15 cellular contexts compared by ENCODE assay signal in genomic region chr15:77503764-77504163, GRCh38.
A peak's percentile ranks its signal among the peaks of the same experiment; 100 is the strongest.
DNase-seq lines count a peak whose midpoint lies in the region; ATAC-seq and TF ChIP-seq lines count a peak whose summit lies in the region.
"Had no signal": no experiment of that assay in that cellular context is flagged by ENCODE, and none has a peak within 500 bp of the region (broad histone marks: within the 10 kb centered on the region; RNA-seq: fewer than 3 reads in every experiment).

No MANE protein-coding gene starts in this region.

- no peaks in the 10 kb centered on the region for H3K36me3 Mint-ChIP-seq in activated T-cell treated with anti-CD3 and anti-CD28 coated beads, Interleukin-2, amount 50 U/mL, for 4 hours (ENCODE audit: insufficient read depth)

- peaks cover 0 to 16% (median 2%) of the 10 kb centered on the region in 4 donors for H3K4me1 ChIP-seq in right lobe of liver
- H3K4me1 ChIP-seq: A549 had no signal

- no peak for TF ChIP-seq CTCF in right lobe of liver (IDR thresholded peaks at IDR 0.05)

- DNase-seq in NCI-H526 (lab: John Stamatoyannopoulos, UW) = peak; percentile 27 to 68
- no peak for DNase-seq in NCI-H526 treated with DMSO at 0.1 percent for 48 hours (lab: John Stamatoyannopoulos, UW)
- DNase-seq in right lobe of liver = no peak
- no peak for DNase-seq in activated T-cell treated with anti-CD3 and anti-CD28 coated beads, Interleukin-2, amount 50 U/mL, for 4 hours
- no peak for DNase-seq in NCI-H2107 treated with DMSO at 0.1 percent for 48 hours (lab: John Stamatoyannopoulos, UW; ENCODE audit: unreplicated experiment)
- DNase-seq: EL, HFFc6, IMR-90, Kasumi-1, MM.1S had no signal

- no peaks in the 10 kb centered on the region for H3K27me3 ChIP-seq in right lobe of liver
- H3K27me3 ChIP-seq: BLaER1 treated with 17β-estradiol and CSF1 and Interleukin-3, amounts not matched to agents 10 nM and 100 nM had no signal

- H3K27ac ChIP-seq in angular gyrus (ENCODE audit: low read depth, low read length) = peak overlapping the region; percentile 25
- H3K27ac ChIP-seq in right lobe of liver = no peak overlapping the region
- peak overlapping the region; percentile 22 for H3K27ac ChIP-seq in temporal lobe (ENCODE audit: low read depth, low read length)
- H3K27ac ChIP-seq: A549; BLaER1 treated with 17β-estradiol and CSF1 and Interleukin-3, amounts not matched to agents 10 nM and 100 nM had no signal

- TF ChIP-seq POLR2A in right lobe of liver (IDR thresholded peaks at IDR 0.05) = no peak

- H3K36me3 ChIP-seq in right lobe of liver = no peaks in the 10 kb centered on the region

- peak in 3 of 4 donors; percentile 34 to 44 (median 41) for ATAC-seq in right lobe of liver
- no peak for ATAC-seq in HG03045 (IDR thresholded peaks at IDR 0.05; ENCODE audit: unreplicated experiment)
- no peak for ATAC-seq in activated T-cell treated with anti-CD3 and anti-CD28 coated beads, Interleukin-2, amount 50 U/mL, for 4 hours
- ATAC-seq: A549 had no signal

- intact Hi-C loops in right lobe of liver (cut with DNase I) = no loop called here

- H3K4me3 Mint-ChIP-seq in activated T-cell treated with anti-CD3 and anti-CD28 coated beads, Interleukin-2, amount 50 U/mL, for 4 hours = no peak overlapping the region
- H3K4me3 Mint-ChIP-seq: HFFc6 had no signal

- H3K4me1 Mint-ChIP-seq in activated T-cell treated with anti-CD3 and anti-CD28 coated beads, Interleukin-2, amount 50 U/mL, for 4 hours (ENCODE audit: low read depth) = peaks cover 5% of the 10 kb centered on the region

- no peaks in the 10 kb centered on the region for H3K27me3 Mint-ChIP-seq in activated T-cell treated with anti-CD3 and anti-CD28 coated beads, Interleukin-2, amount 50 U/mL, for 4 hours (ENCODE audit: low read depth)

- H3K9me3 ChIP-seq in right lobe of liver = no peaks in the 10 kb centered on the region
- H3K9me3 ChIP-seq: A549; BLaER1 treated with 17β-estradiol and CSF1 and Interleukin-3, amounts not matched to agents 10 nM and 100 nM had no signal

- 65% methylated on average over 5 of the region's 6 CpGs for WGBS in right lobe of liver (ENCODE audit: insufficient coverage, low coverage, low lambda C conversion rate, missing lambda C conversion rate)

- H3K4me3 ChIP-seq in right lobe of liver = no peak overlapping the region
- H3K4me3 ChIP-seq: A549; BLaER1 treated with 17β-estradiol and CSF1 and Interleukin-3, amounts not matched to agents 10 nM and 100 nM had no signal

- H3K9me3 Mint-ChIP-seq in activated T-cell treated with anti-CD3 and anti-CD28 coated beads, Interleukin-2, amount 50 U/mL, for 4 hours = no peaks in the 10 kb centered on the region
- H3K9me3 Mint-ChIP-seq: HFFc6 had no signal

Comparison
In these comparisons a context has a peak if more than half of its experiments do, and no peak if none do; other contexts are left out.
1. DNase-seq: peak in NCI-H526 (2 of 2); none in NCI-H526 treated with DMSO at 0.1 percent for 48 hours (single experiment), right lobe of liver (0 of 3), activated T-cell treated with anti-CD3 and anti-CD28 coated beads, Interleukin-2, amount 50 U/mL, for 4 hours (single experiment) and NCI-H2107 treated with DMSO at 0.1 percent for 48 hours (single experiment).
2. H3K27ac ChIP-seq: peak in angular gyrus (single experiment) and temporal lobe (single experiment); none in right lobe of liver (0 of 3).
3. ATAC-seq: peak in right lobe of liver (3 of 4); none in HG03045 (single experiment) and activated T-cell treated with anti-CD3 and anti-CD28 coated beads, Interleukin-2, amount 50 U/mL, for 4 hours (0 of 2).